In the genomic region with DNA sequence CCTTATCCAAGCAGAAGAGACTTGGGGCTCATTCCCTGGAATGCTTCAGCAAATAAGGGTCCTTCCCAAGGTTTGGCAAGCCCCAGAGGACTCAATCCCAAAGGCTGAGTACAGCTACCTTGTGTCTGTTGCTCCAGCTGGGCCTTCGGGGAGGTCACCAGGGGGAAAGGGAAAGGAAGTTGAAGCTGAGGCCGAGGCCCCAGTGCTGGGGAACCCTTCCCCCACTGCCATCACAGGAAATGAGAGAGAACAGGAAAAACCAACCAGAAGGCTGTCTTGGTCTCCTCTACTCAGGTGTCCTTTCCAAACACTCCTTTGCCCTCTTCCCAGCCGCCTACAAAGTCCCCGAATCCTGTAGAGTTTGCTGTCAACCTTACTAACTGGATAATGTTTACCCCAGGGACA, we compare ENCODE assay signal across 8 cellular contexts. TPM values are rescaled to one million over a fixed set of nuclear protein-coding genes. Genes with fewer than 3 reads are reported as not detected.
DNase-seq lines count a peak whose midpoint lies in the region; ATAC-seq and TF ChIP-seq lines count a peak whose summit lies in the region.

No MANE protein-coding gene starts in this region.

- peaks cover 6% of the 10 kb centered on the region for H3K36me3 Mint-ChIP-seq in natural killer cell

- H3K9me3 ChIP-seq in SK-N-SH (no peaks in the 10 kb centered on the region), SJSA1 (replicated peaks) (no peaks in the 10 kb centered on the region), HAP-1 (no peaks in the 10 kb centered on the region)

- H4K20me1 ChIP-seq in SK-N-SH (ENCODE audit: insufficient read depth), result peaks cover 43% of the 10 kb centered on the region

- intact Hi-C loops in natural killer cell (cut with micrococcal nuclease), result no loop called here

- H3K4me1 Mint-ChIP-seq in natural killer cell, result peaks cover 72 to 76% of the 10 kb centered on the region in 2 donors

- TF ChIP-seq CTCF in SK-N-SH (IDR thresholded peaks at IDR 0.05) (no peak), coronary artery (IDR thresholded peaks at IDR 0.05) (no peak), natural killer cell (IDR thresholded peaks at IDR 0.05) (no peak)

- 62% methylated on average over 2 of the region's 4 CpGs for WGBS in SK-N-SH (ENCODE audit: low lambda C conversion rate)

- H3K27me3 Mint-ChIP-seq in natural killer cell (ENCODE audit: low read depth in 2 of 2), result no peaks in the 10 kb centered on the region

- H3K36me3 ChIP-seq in SK-N-SH (replicated peaks in 1 of 2; ENCODE audit: control insufficient read depth in 1 of 2, insufficient read depth in 2 of 2, low read length in 1 of 2), result peaks cover 28 to 36% of the 10 kb centered on the region in 2 experiments
- peaks cover 42% of the 10 kb centered on the region for H3K36me3 ChIP-seq in SJSA1
- H3K36me3 ChIP-seq in HAP-1 (replicated peaks), result peaks cover 13% of the 10 kb centered on the region

- no peaks in the 10 kb centered on the region for H3K9me2 ChIP-seq in SK-N-SH

- no peak overlapping the region for H2AFZ ChIP-seq in SK-N-SH (ENCODE audit: low read depth)

- no peak for TF ChIP-seq RAD21 in SK-N-SH (IDR thresholded peaks at IDR 0.05; ENCODE audit: low read length)

- H3K4me3 Mint-ChIP-seq in natural killer cell, result peak overlapping the region; percentile 96

- peak overlapping the region; percentile 90 to 100 for H3K27ac ChIP-seq in SK-N-SH (ENCODE audit: low read depth in 2 of 2, low read length in 1 of 2)
- peak overlapping the region; percentile 75 for H3K27ac ChIP-seq in SJSA1
- H3K27ac ChIP-seq in coronary artery, result peak overlapping the region; percentile 99 to 100

- peak overlapping the region; percentile 97 to 99 for H3K27ac Mint-ChIP-seq in natural killer cell

- H3K4me1 ChIP-seq in SK-N-SH (ENCODE audit: control insufficient read depth in 1 of 2, insufficient read depth in 2 of 2, low read depth in 1 of 2, low read length in 1 of 2), result peaks cover 43 to 87% of the 10 kb centered on the region in 2 experiments
- peaks cover 69% of the 10 kb centered on the region for H3K4me1 ChIP-seq in SJSA1 (replicated peaks)
- H3K4me1 ChIP-seq in HAP-1, result peaks cover 17% of the 10 kb centered on the region

- H3K79me2 ChIP-seq in SK-N-SH (ENCODE audit: insufficient read depth), result peaks cover 93% of the 10 kb centered on the region

- TF ChIP-seq EP300 in SK-N-SH (IDR thresholded peaks at IDR 0.05; ENCODE audit: borderline replicate concordance in 1 of 2, low read depth in 1 of 2, low read length in 1 of 2), result no peak

- POLR2A ChIA-PET in SK-N-SH (lab: Yijun Ruan, JAX), result no interaction called here

- no peak for DNase-seq in SK-N-SH
- DNase-seq in SJSA1 (ENCODE audit: low read depth in 1 of 2, low spot score in 2 of 2), result peak in 1 of 2 experiments; percentile 57
- DNase-seq in coronary artery (ENCODE audit: low spot score), result peak; percentile 79
- no peak for DNase-seq in natural killer cell
- DNase-seq in HAP-1 (ENCODE audit: low spot score in 2 of 2), result no peak
- no peak for DNase-seq in GM19240 (ENCODE audit: insufficient read length, low spot score)

- ATAC-seq in SK-N-SH treated with all-trans-retinoic acid at 6 μM for 48 hours (no peak), HG02678 (IDR thresholded peaks at IDR 0.05; ENCODE audit: unreplicated experiment) (peak; percentile 30), natural killer cell (peak in 1 of 3 donors; percentile 9)

- H3K4me2 ChIP-seq in SK-N-SH, result peak overlapping the region; percentile 97

- CTCF ChIA-PET in SK-N-SH (lab: Yijun Ruan, JAX), result interaction anchor here (0.9 to 2.5 kb wide), 2 partner anchors 59 to 141 kb away, joined by 3 to 6 read pairs; no protein-coding TSS in a partner anchor

- H3K27me3 ChIP-seq in SK-N-SH (ENCODE audit: insufficient read depth) (no peaks in the 10 kb centered on the region), SJSA1 (replicated peaks) (no peaks in the 10 kb centered on the region), HAP-1 (ENCODE audit: low read depth) (no peaks in the 10 kb centered on the region)

- H3K9me3 Mint-ChIP-seq in natural killer cell, result no peaks in the 10 kb centered on the region

- H3K4me3 ChIP-seq in SK-N-SH (ENCODE audit: low read depth in 2 of 2, low read length in 1 of 2) (0 out of 4 replicates have a peak overlapping the region, but pooled peaks of 1 of the 2 experiments have one; percentile 28), SJSA1 (no peak overlapping the region), coronary artery (peak overlapping the region; percentile 96), HAP-1 (no peak overlapping the region)

- in situ Hi-C loops in HAP-1 (cut with MboI; ENCODE audit: low sequenced_read_pairs), result no loop called here

- H3K9ac ChIP-seq in SK-N-SH, result peak overlapping the region; percentile 49; the same call in 1 of the 2 replicates

- H3F3A ChIP-seq in SK-N-SH (replicated peaks; ENCODE audit: insufficient read depth), result peaks cover 53% of the 10 kb centered on the region

TF ChIP-seq in SK-N-SH, 30 proteins besides CTCF, POLR2A, EP300 and RAD21 (continues in another document):
- TF ChIP-seq FOXJ3 (CRISPR knock-in tag; IDR thresholded peaks at IDR 0.05) (no peak), NRF1 (IDR thresholded peaks at IDR 0.05; ENCODE audit: low read depth, low read length) (no peak), POLR2AphosphoS5 (IDR thresholded peaks at IDR 0.05; ENCODE audit: low read depth, low read length) (no peak), SMC3 (IDR thresholded peaks at IDR 0.05; ENCODE audit: low read depth, low read length) (no peak), TEAD4 (IDR thresholded peaks at IDR 0.05; ENCODE audit: borderline replicate concordance, insufficient read depth) (no peak), TCF12 (IDR thresholded peaks at IDR 0.05) (no peak)
- TF ChIP-seq, protein P1, sequence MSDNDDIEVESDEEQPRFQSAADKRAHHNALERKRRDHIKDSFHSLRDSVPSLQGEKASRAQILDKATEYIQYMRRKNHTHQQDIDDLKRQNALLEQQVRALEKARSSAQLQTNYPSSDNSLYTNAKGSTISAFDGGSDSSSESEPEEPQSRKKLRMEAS (IDR thresholded peaks at IDR 0.05; ENCODE audit: low read depth), result no peak

TF ChIP-seq in SK-N-SH treated with all-trans-retinoic acid at 6 μM for 48 hours, 23 proteins besides CTCF, POLR2A, EP300 and RAD21:
- TF ChIP-seq TOX (CRISPR knock-in tag; IDR thresholded peaks at IDR 0.05; ENCODE audit: borderline replicate concordance) (no peak), ZC3H10 (CRISPR knock-in tag; IDR thresholded peaks at IDR 0.05) (no peak), ISL1 (CRISPR knock-in tag; IDR thresholded peaks at IDR 0.05) (no peak), ZFP30 (CRISPR knock-in tag; IDR thresholded peaks at IDR 0.05) (no peak)

RNA-seq across cellular contexts. Expression of a gene that starts 5.7 kb away (rescaled TPM):
- 24.5 and 26.3 TPM in 2 replicates for polyA plus RNA-seq in SK-N-SH (2012; rRNA removed)
- 12.5 and 13.2 TPM in 2 replicates for polyA plus RNA-seq in SK-N-SH (2012; cell fraction: cytosol; rRNA removed)
- polyA plus RNA-seq in SK-N-SH (2012; cell fraction: nucleus; rRNA removed), result 43.9 and 63.0 TPM in 2 replicates
- total RNA-seq in SJSA1 (2014; rRNA removed; shearing (Covaris generic)), result 11.9 and 14.1 TPM in 2 replicates
- 100 to 1,000 TPM; 208 to 300 (median 253) TPM for total RNA-seq in natural killer cell

RNA-seq across cellular contexts. Expression of a gene that starts 40.2 kb away (rescaled TPM):
- polyA plus RNA-seq in SK-N-SH (2012; rRNA removed), result 3.9 and 4.2 TPM in 2 replicates
- polyA plus RNA-seq in SK-N-SH (2012; cell fraction: cytosol; rRNA removed), result 1.0 and 1.5 TPM in 2 replicates
- polyA plus RNA-seq in SK-N-SH (2012; cell fraction: nucleus; rRNA removed), result 20.1 and 22.2 TPM in 2 replicates
- total RNA-seq in SJSA1 (2014; rRNA removed; shearing (Covaris generic)), result 0.24 TPM in 1 of 2 replicates, not detected in the other
- 1 to 10 TPM; 2.1 to 3.9 (median 2.4) TPM for total RNA-seq in natural killer cell

RNA-seq across cellular contexts. Expression of a gene that starts 40.3 kb away (rescaled TPM):
- polyA plus RNA-seq in SK-N-SH (2012; rRNA removed), result 44.3 and 56.2 TPM in 2 replicates
- 18.6 and 24.9 TPM in 2 replicates for polyA plus RNA-seq in SK-N-SH (2012; cell fraction: cytosol; rRNA removed)
- polyA plus RNA-seq in SK-N-SH (2012; cell fraction: nucleus; rRNA removed), result 197 and 204 TPM in 2 replicates
- 22.7 and 39.7 TPM in 2 replicates for total RNA-seq in SJSA1 (2014; rRNA removed; shearing (Covaris generic))
- total RNA-seq in natural killer cell, result 10 to 100 TPM; 20.2 to 21.3 (median 20.8) TPM

RNA-seq across cellular contexts. Expression of a gene that starts 44.7 kb away (rescaled TPM):
- polyA plus RNA-seq in SK-N-SH (2012; rRNA removed), result not detected in 2 replicates
- polyA plus RNA-seq in SK-N-SH (2012; cell fraction: cytosol; rRNA removed), result not detected in 2 replicates
- polyA plus RNA-seq in SK-N-SH (2012; cell fraction: nucleus; rRNA removed), result 0.02 TPM in 1 of 2 replicates, not detected in the other
- total RNA-seq in SJSA1 (2014; rRNA removed; shearing (Covaris generic)), result 0.69 and 1.9 TPM in 2 replicates
- total RNA-seq in natural killer cell, result under 1 TPM; 0.14 to 0.40 (median 0.24) TPM

Comparison
In these comparisons a context has a peak if more than half of its experiments do, and no peak if none do; other contexts are left out.
1. RNA of a gene that starts 5.7 kb away (total RNA-seq): 208 to 300 TPM in natural killer cell; 11.9 to 14.1 TPM in SJSA1; every median in the first group is over 10 times any median in the second.
2. Peak in every context shown above with its lines, with median percentiles within 50 percentile points of each other: H3K27ac ChIP-seq.